Comparison of ENCODE assay signal across 8 cellular contexts in genomic region chr12:62799126-62799736, GRCh38.
DNase-seq lines count a peak whose midpoint lies in the region; ATAC-seq and TF ChIP-seq lines count a peak whose summit lies in the region.

No MANE protein-coding gene starts in this region.

- no peak overlapping the region for H2AFZ ChIP-seq in neuronal stem cell (ENCODE audit: low read length)

- H2BK12ac ChIP-seq in neuronal stem cell (ENCODE audit: low read length), result no peak overlapping the region

- no peak overlapping the region for H3K4ac ChIP-seq in neuronal stem cell (ENCODE audit: low read length)

- H3K14ac ChIP-seq in neuronal stem cell (ENCODE audit: low read length), result no peak overlapping the region

- H3K4me1 ChIP-seq in neuronal stem cell (ENCODE audit: control insufficient read depth in 2 of 2, insufficient read depth in 1 of 2, low read depth in 1 of 2, low read length in 2 of 2), result peaks cover 1 to 3% of the 10 kb centered on the region in 2 donors
- H3K4me1 ChIP-seq in aorta (ENCODE audit: control insufficient read depth in 1 of 2, insufficient read depth in 2 of 2, low read length in 2 of 2), result no peaks in the 10 kb centered on the region

- H3K27me3 ChIP-seq in neuronal stem cell (ENCODE audit: control insufficient read depth in 3 of 3, insufficient read depth in 3 of 3, low read depth in 1 of 3, low read length in 3 of 3) (no peaks in the 10 kb centered on the region), aorta (ENCODE audit: control insufficient read depth in 1 of 2, insufficient read depth in 2 of 2, low read length in 1 of 2) (no peaks in the 10 kb centered on the region)

- WGBS in neuronal stem cell (ENCODE audit: extremely low coverage in 2 of 2, insufficient read length in 2 of 2, insufficient replicate concordance in 1 of 2), 2 donors, result no CpG with 5 or more reads among the region's 2 CpGs
- 29 to 31% methylated on average over 2 of the region's 2 CpGs for WGBS in aorta, 2 donors

- no peak overlapping the region for H3K23ac ChIP-seq in neuronal stem cell (ENCODE audit: low read depth, low read length, poor library complexity)

- intact Hi-C loops in aorta (cut with DNase I), result loop anchor here in 1 of 2 donors (5.0 kb wide), 1 partner anchor 362 kb away; no protein-coding TSS in a partner anchor

- H3K4me2 ChIP-seq in neuronal stem cell (ENCODE audit: insufficient read depth, low read length, poor library complexity, severe bottlenecking), result no peak overlapping the region

- no peak overlapping the region for H4K8ac ChIP-seq in neuronal stem cell (ENCODE audit: low read depth, low read length)

- no peak overlapping the region for H2AK5ac ChIP-seq in neuronal stem cell (ENCODE audit: low read depth, low read length)

- TF ChIP-seq CTCF in fibroblast of the aortic adventitia (IDR thresholded peaks at IDR 0.05; ENCODE audit: insufficient read depth, low read length), result peak; percentile 97

- H3K36me3 ChIP-seq in neuronal stem cell (replicated peaks in 1 of 2; ENCODE audit: control insufficient read depth in 2 of 2, insufficient read depth in 2 of 2, low read length in 2 of 2) (no peaks in the 10 kb centered on the region), aorta (ENCODE audit: control insufficient read depth in 1 of 2, insufficient read depth in 2 of 2, low read length in 1 of 2) (peaks cover 0 to 1% of the 10 kb centered on the region in 2 donors)

- DNase-seq in EL, result peak; percentile 72
- DNase-seq in HK-2 (ENCODE audit: unreplicated experiment), result peak; percentile 47
- peak; percentile 92 for DNase-seq in NCI-H82 (lab: John Stamatoyannopoulos, UW)
- DNase-seq in activated CD8-positive, alpha-beta memory T cell treated with anti-CD3 and anti-CD28 coated beads, Interleukin-2, amount 50 U/mL, for 48 hours, result peak; percentile 66
- peak; percentile 85 for DNase-seq in fibroblast of the aortic adventitia (ENCODE audit: low read depth)
- DNase-seq in neuronal stem cell (ENCODE audit: low spot score), result peak; percentile 82
- DNase-seq in aorta, result no peak

- H2BK120ac ChIP-seq in neuronal stem cell (ENCODE audit: low read depth, low read length), result no peak overlapping the region

- H3K27ac ChIP-seq in neuronal stem cell (replicated peaks; ENCODE audit: low read length) (no peak overlapping the region), aorta (ENCODE audit: low read depth in 1 of 2, low read length in 2 of 2) (no peak overlapping the region)

- no peaks in the 10 kb centered on the region for H3K79me1 ChIP-seq in neuronal stem cell (ENCODE audit: low read depth, low read length)

- H3K9me3 ChIP-seq in neuronal stem cell (replicated peaks in 1 of 2; ENCODE audit: control insufficient read depth in 2 of 2, insufficient read depth in 1 of 2, low read depth in 1 of 2, low read length in 2 of 2) (no peaks in the 10 kb centered on the region), aorta (ENCODE audit: control insufficient read depth, low read length) (no peaks in the 10 kb centered on the region)

- H3K9ac ChIP-seq in neuronal stem cell (ENCODE audit: low read depth, low read length, poor library complexity), result no peak overlapping the region

- no peak overlapping the region for H4K91ac ChIP-seq in neuronal stem cell (ENCODE audit: low read depth, low read length, poor library complexity)

- H2BK15ac ChIP-seq in neuronal stem cell (ENCODE audit: low read length), result no peak overlapping the region

- H3K18ac ChIP-seq in neuronal stem cell (ENCODE audit: low read length), result no peak overlapping the region

- ATAC-seq in GM21390 (IDR thresholded peaks at IDR 0.05; ENCODE audit: unreplicated experiment), result peak; percentile 88
- ATAC-seq in aorta (ENCODE audit: low FRiP score), result no peak

- no peak overlapping the region for H3K4me3 ChIP-seq in fibroblast of the aortic adventitia (ENCODE audit: low read depth, low read length)
- H3K4me3 ChIP-seq in neuronal stem cell (ENCODE audit: low read length in 2 of 2), result no peak overlapping the region
- H3K4me3 ChIP-seq in aorta (ENCODE audit: low read length in 2 of 2), result no peak overlapping the region

- H2BK5ac ChIP-seq in neuronal stem cell (ENCODE audit: low read length), result no peak overlapping the region

Comparison
In these comparisons a context has a peak if more than half of its experiments do, and no peak if none do; other contexts are left out.
1. DNase-seq: peak in EL (single experiment), HK-2 (single experiment), NCI-H82 (single experiment), activated CD8-positive, alpha-beta memory T cell treated with anti-CD3 and anti-CD28 coated beads, Interleukin-2, amount 50 U/mL, for 48 hours (single experiment), fibroblast of the aortic adventitia (single experiment) and neuronal stem cell (single experiment); none in aorta (0 of 2).